ENCODE assay signal across 8 cellular contexts in genomic region chr12:68932701-68933563, GRCh38. TPM values are rescaled to one million over a fixed set of nuclear protein-coding genes. Genes with fewer than 3 reads are reported as not detected.
DNase-seq lines count a peak whose midpoint lies in the region; ATAC-seq, FAIRE-seq and TF ChIP-seq lines count a peak whose summit lies in the region.

CPM (minus strand) TSS chr12:68933171; CDS start chr12:68932837, 334 bp downstream.

- FAIRE-seq in D721Med (lab: Jason Lieb, UNC): no peak

- WGBS in adrenal gland, 4 donors: 1 to 5% (median 1%) methylated on average over 14 to 81 of the region's 81 CpGs
- WGBS in right cardiac atrium: 1% methylated on average over 81 of the region's 81 CpGs
- WGBS in psoas muscle, 3 donors: 1 to 2% (median 1%) methylated on average over 36 to 81 of the region's 81 CpGs

- H3K27ac Mint-ChIP-seq in T-cell: peak within 1 kb of the TSS in 1 of 2 donors; percentile 23

- H3K9me3 Mint-ChIP-seq in T-cell: no peaks in the 10 kb centered on the region

- H3K9ac ChIP-seq in HUES6 (ENCODE audit: low read length): peak within 1 kb of the TSS; percentile 46

- peaks cover 14 to 15% of the 10 kb centered on the region in 2 donors for H3K27me3 Mint-ChIP-seq in T-cell

- H3K36me3 ChIP-seq in HUES6 (ENCODE audit: control insufficient read depth, insufficient read depth, low read length) (no peaks in the 10 kb centered on the region), adrenal gland (replicated peaks in 1 of 2) (no peaks in the 10 kb centered on the region), psoas muscle (ENCODE audit: insufficient read depth in 1 of 2, low read depth in 1 of 2) (no peaks in the 10 kb centered on the region), upper lobe of right lung (no peaks in the 10 kb centered on the region)

- H3K36me3 Mint-ChIP-seq in T-cell: no peaks in the 10 kb centered on the region

- TF ChIP-seq CTCF in D721Med (IDR thresholded peaks at IDR 0.05; ENCODE audit: insufficient read depth, missing control alignments) (no peak), adrenal gland (IDR thresholded peaks at IDR 0.05) (peak in 1 of 6 experiments; percentile 3), psoas muscle (IDR thresholded peaks at IDR 0.05) (no peak), upper lobe of right lung (IDR thresholded peaks at IDR 0.05) (no peak)

- intact Hi-C loops in adrenal gland (cut with DNase I) (no loop called here), right cardiac atrium (cut with DNase I) (no loop called here), psoas muscle (cut with DNase I) (no loop called here), upper lobe of right lung (cut with DNase I) (no loop called here)

- no peak within 1 kb of the TSS for H3K27ac ChIP-seq in HUES6 (ENCODE audit: low read depth, low read length)
- peak within 1 kb of the TSS in 3 of 5 donors; percentile 45 to 66 (median 65) for H3K27ac ChIP-seq in adrenal gland
- H3K27ac ChIP-seq in right cardiac atrium (ENCODE audit: low read length): no peak within 1 kb of the TSS
- H3K27ac ChIP-seq in psoas muscle: peak within 1 kb of the TSS; percentile 12
- peak within 1 kb of the TSS; percentile 82 for H3K27ac ChIP-seq in upper lobe of right lung

- POLR2A ChIA-PET in T-cell (lab: Charles Lee): no interaction called here

- peaks cover 38% of the 10 kb centered on the region for H3K27me3 ChIP-seq in HUES6 (ENCODE audit: control insufficient read depth, insufficient read depth, low read length)
- H3K27me3 ChIP-seq in adrenal gland: no peaks in the 10 kb centered on the region
- no peaks in the 10 kb centered on the region for H3K27me3 ChIP-seq in right cardiac atrium (ENCODE audit: control insufficient read depth, insufficient read depth)
- peaks cover 0 to 15% (median 3%) of the 10 kb centered on the region in 3 donors for H3K27me3 ChIP-seq in psoas muscle (ENCODE audit: insufficient read depth in 3 of 3, low read length in 2 of 3)
- peaks cover 5% of the 10 kb centered on the region for H3K27me3 ChIP-seq in upper lobe of right lung

- H3K4me3 ChIP-seq in HUES6 (ENCODE audit: low read depth, low read length): peak within 1 kb of the TSS; percentile 52
- peak within 1 kb of the TSS in 3 of 4 donors; percentile 48 to 60 (median 60) for H3K4me3 ChIP-seq in adrenal gland
- H3K4me3 ChIP-seq in right cardiac atrium (ENCODE audit: low read length): peak within 1 kb of the TSS; percentile 56
- peak within 1 kb of the TSS; percentile 70 for H3K4me3 ChIP-seq in psoas muscle
- H3K4me3 ChIP-seq in upper lobe of right lung: peak within 1 kb of the TSS; percentile 81

- peak; percentile 57 for DNase-seq in D721Med (ENCODE audit: insufficient read length, low spot score)
- DNase-seq in T-cell: peak; percentile 26 to 72 (median 52)
- DNase-seq in adrenal gland: peak; percentile 63 to 82 (median 67)
- DNase-seq in right cardiac atrium: peak; percentile 69 to 90 (median 85)
- DNase-seq in psoas muscle: peak; percentile 72 to 75
- DNase-seq in upper lobe of right lung: peak; percentile 92

- H3K9me3 ChIP-seq in HUES6 (ENCODE audit: control insufficient read depth, insufficient read depth, low read depth, low read length) (0 out of 2 replicates have a peak, but pooled peaks cover 4% of the 10 kb centered on the region), adrenal gland (replicated peaks in 1 of 3) (no peaks in the 10 kb centered on the region), right cardiac atrium (ENCODE audit: control insufficient read depth, low read length) (no peaks in the 10 kb centered on the region), psoas muscle (peaks cover 3% of the 10 kb centered on the region), upper lobe of right lung (no peaks in the 10 kb centered on the region)

- TF ChIP-seq POLR2A in adrenal gland (IDR thresholded peaks at IDR 0.05): peak; percentile 66 to 74

- H3K4me1 ChIP-seq in HUES6 (ENCODE audit: control insufficient read depth, insufficient read depth, low read length): peaks cover 18% of the 10 kb centered on the region
- H3K4me1 ChIP-seq in adrenal gland (replicated peaks in 1 of 2): peaks cover 4 to 6% of the 10 kb centered on the region in 2 donors
- H3K4me1 ChIP-seq in right cardiac atrium (ENCODE audit: control insufficient read depth, insufficient read depth, low read length): peaks cover 4% of the 10 kb centered on the region
- H3K4me1 ChIP-seq in psoas muscle: no peaks in the 10 kb centered on the region
- peaks cover 6% of the 10 kb centered on the region for H3K4me1 ChIP-seq in upper lobe of right lung

- ATAC-seq in GM21381 (IDR thresholded peaks at IDR 0.05; ENCODE audit: unreplicated experiment) (peak; percentile 99), T-cell (replicated peaks in 1 of 4) (peak; percentile 97 to 98 (median 98)), right cardiac atrium (peak; percentile 98 to 99), psoas muscle (peak; percentile 78 to 92 (median 90)), upper lobe of right lung (peak; percentile 99)

- CTCF ChIA-PET in T-cell (lab: Charles Lee): interaction anchor here in 1 of 2 donors (0.5 kb wide), 1 partner anchor 139 kb away, joined by 5 read pairs; no protein-coding TSS in a partner anchor

- H3K4me1 Mint-ChIP-seq in T-cell: peaks cover 7 to 11% (median 8%) of the 10 kb centered on the region in 3 donors

- H3K4me3 Mint-ChIP-seq in T-cell: peak within 1 kb of the TSS; percentile 79 to 86 (median 85)

RNA-seq across cellular contexts. Expression of gene CPM, which starts in this region (rescaled TPM):
- 1 to 10 TPM; 1.6 to 2.7 (median 2.1) TPM for total RNA-seq in T-cell
- total RNA-seq in adrenal gland: 100 to 1,000 TPM in 1 of 8 donors, 10 to 100 TPM in 7; 24.9 to 170 (median 70.6) TPM
- polyA plus RNA-seq in adrenal gland: 10 to 100 TPM; 10.8 to 24.6 (median 13.3) TPM
- total RNA-seq in right cardiac atrium: 10 to 100 TPM in 2 of 4 donors, 1 to 10 TPM in 2; 7.8 to 14.3 (median 10.5) TPM
- polyA plus RNA-seq in right cardiac atrium: 5.8 TPM
- total RNA-seq in psoas muscle: 10 to 100 TPM in 1 of 4 donors, 1 to 10 TPM in 3; 3.4 to 13.3 (median 6.2) TPM
- polyA plus RNA-seq in psoas muscle: 1 to 10 TPM; 2.2 to 5.8 (median 3.0) TPM
- total RNA-seq in upper lobe of right lung: 165 TPM

Comparison
In these comparisons a context has a peak if more than half of its experiments do, and no peak if none do; other contexts are left out.
1. H3K27ac ChIP-seq: peak in adrenal gland (3 of 5), psoas muscle (single experiment) and upper lobe of right lung (single experiment); none in HUES6 (single experiment) and right cardiac atrium (single experiment).
2. Peak in every context shown above with its lines, with median percentiles within 50 percentile points of each other: DNase-seq, ATAC-seq and H3K4me3 ChIP-seq.